ENCODE assay signal across 1 cellular context in the genomic region with DNA sequence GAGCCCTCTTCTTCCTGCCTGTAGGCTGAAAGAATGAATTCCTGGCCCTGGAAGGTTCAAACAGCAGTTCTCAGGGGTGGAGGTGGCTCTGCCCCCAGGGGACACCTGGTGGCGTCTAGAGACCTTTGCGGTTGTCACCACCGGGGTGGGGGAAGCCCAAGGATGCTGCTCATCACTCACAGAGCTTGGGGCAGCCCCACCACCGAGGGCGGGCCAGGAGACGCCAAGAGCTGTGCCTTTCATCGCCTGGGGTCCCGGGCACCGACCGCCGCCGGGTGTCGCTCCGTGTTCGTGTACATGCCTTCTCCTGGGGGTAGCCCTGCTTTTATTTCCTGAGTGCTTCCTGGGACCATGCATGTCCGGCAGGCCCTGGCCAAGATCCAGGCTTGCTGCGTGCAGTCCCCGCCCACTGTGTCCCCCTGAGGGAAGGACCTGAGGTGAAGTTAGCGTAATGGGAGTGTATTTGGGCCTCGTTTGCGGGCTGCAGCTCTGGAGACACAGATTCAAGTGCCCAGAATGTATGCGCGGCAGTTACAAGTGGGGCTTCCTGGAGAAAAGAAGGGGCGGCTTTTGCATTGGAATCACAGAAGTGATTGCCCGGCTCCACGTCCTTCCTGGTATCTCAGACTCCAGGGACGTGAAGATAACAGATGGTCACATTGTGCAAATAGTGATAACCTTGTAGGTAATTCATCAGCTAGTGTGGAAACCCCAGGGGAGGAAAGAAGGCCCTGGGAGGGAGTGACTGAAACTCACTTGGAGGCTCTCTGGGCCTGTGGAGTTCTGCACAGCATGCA.
TF ChIP-seq lines count a peak whose summit lies in the region.

No MANE protein-coding gene starts in this region.

TF ChIP-seq in HCT116, 20 proteins besides CTCF, POLR2A, EP300 and RAD21:
- TF ChIP-seq EZH2 (IDR thresholded peaks at IDR 0.05) (no peak), EZH2phosphoT487 (IDR thresholded peaks at IDR 0.05; ENCODE audit: borderline replicate concordance) (no peak), ZFX (IDR thresholded peaks at IDR 0.05) (no peak), EGR1 (IDR thresholded peaks at IDR 0.05; ENCODE audit: low read depth) (no peak), ELF1 (IDR thresholded peaks at IDR 0.05; ENCODE audit: borderline replicate concordance, low read depth) (no peak), JUND (IDR thresholded peaks at IDR 0.05) (no peak), POLR2AphosphoS5 (IDR thresholded peaks at IDR 0.05; ENCODE audit: low read depth, low read length) (no peak), CBX3 (IDR thresholded peaks at IDR 0.05; ENCODE audit: low read depth) (no peak), FOSL1 (IDR thresholded peaks at IDR 0.05; ENCODE audit: low read depth) (no peak), CEBPB (IDR thresholded peaks at IDR 0.05; ENCODE audit: low read depth) (no peak)
- TF ChIP-seq, protein P1, sequence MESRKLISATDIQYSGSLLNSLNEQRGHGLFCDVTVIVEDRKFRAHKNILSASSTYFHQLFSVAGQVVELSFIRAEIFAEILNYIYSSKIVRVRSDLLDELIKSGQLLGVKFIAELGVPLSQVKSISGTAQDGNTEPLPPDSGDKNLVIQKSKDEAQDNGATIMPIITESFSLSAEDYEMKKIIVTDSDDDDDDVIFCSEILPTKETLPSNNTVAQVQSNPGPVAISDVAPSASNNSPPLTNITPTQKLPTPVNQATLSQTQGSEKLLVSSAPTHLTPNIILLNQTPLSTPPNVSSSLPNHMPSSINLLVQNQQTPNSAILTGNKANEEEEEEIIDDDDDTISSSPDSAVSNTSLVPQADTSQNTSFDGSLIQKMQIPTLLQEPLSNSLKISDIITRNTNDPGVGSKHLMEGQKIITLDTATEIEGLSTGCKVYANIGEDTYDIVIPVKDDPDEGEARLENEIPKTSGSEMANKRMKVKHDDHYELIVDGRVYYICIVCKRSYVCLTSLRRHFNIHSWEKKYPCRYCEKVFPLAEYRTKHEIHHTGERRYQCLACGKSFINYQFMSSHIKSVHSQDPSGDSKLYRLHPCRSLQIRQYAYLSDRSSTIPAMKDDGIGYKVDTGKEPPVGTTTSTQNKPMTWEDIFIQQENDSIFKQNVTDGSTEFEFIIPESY (IDR thresholded peaks at IDR 0.05; ENCODE audit: extremely low read depth, insufficient replicate concordance, low read length): no peak
